ENCODE assay signal across 21 cellular contexts in the genomic region with DNA sequence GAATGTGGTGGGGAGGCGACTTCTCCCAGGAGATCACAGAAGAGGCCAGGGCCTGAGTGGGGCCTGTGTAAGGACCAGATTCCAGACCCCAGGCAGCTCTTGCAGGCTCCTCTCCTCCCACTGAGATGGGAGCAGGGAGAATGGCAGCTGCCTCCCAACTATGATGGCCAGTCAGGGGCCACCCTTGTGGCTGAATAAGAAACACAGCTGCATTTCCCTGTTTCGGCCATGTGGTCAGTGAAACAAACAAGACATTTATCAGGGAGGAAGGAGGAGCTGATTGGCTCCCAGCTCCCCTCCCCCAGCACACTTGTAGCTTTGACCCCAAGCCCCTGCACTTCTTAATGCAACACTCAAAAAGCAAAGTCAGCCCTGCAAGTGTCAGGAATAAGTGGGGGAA.
DNase-seq lines count a peak whose midpoint lies in the region; ATAC-seq and TF ChIP-seq lines count a peak whose summit lies in the region.
"Had no signal": no experiment of that assay in that cellular context is flagged by ENCODE, and none has a peak within 500 bp of the region (broad histone marks: within the 10 kb centered on the region; RNA-seq: fewer than 3 reads in every experiment).

No MANE protein-coding gene starts in this region.

- TF ChIP-seq CTCF in GM23338 (conservative IDR thresholded peaks at IDR 0.05; ENCODE audit: low read depth in 2 of 2), result no peak
- TF ChIP-seq CTCF in osteoblast (IDR thresholded peaks at IDR 0.05; ENCODE audit: extremely low read depth, low read depth, low read length), result no peak

- no peaks in the 10 kb centered on the region for H3K9me3 Mint-ChIP-seq in GM23338
- H3K9me3 Mint-ChIP-seq: activated B cell treated with CpG ODN at 0.5 μM for 24 hours; activated CD8-positive, alpha-beta T cell treated with anti-CD3 and anti-CD28 coated beads for 36 hours; CD4-positive, alpha-beta T cell; dendritic cell treated with granulocyte-macrophage colony-stimulating factor and Interleukin-4, amounts not matched to agents 40 ng/mL and 50 ng/mL, for 4 days had no signal

- no peaks in the 10 kb centered on the region for H3K79me2 ChIP-seq in GM23338 (replicated peaks; ENCODE audit: insufficient read depth)
- H3K79me2 ChIP-seq in osteoblast (ENCODE audit: insufficient read depth, low read length), result no peaks in the 10 kb centered on the region

- no peak overlapping the region for H3K27ac Mint-ChIP-seq in GM23338
- H3K27ac Mint-ChIP-seq: activated B cell treated with CpG ODN at 0.5 μM for 24 hours; activated CD8-positive, alpha-beta T cell treated with anti-CD3 and anti-CD28 coated beads for 36 hours; CD4-positive, alpha-beta T cell; dendritic cell treated with granulocyte-macrophage colony-stimulating factor and Interleukin-4, amounts not matched to agents 40 ng/mL and 50 ng/mL, for 4 days had no signal

- no peaks in the 10 kb centered on the region for H3K27me3 ChIP-seq in GM23338 (ENCODE audit: insufficient read depth)
- H3K27me3 ChIP-seq in osteoblast (ENCODE audit: insufficient read depth, low read length), result peaks cover 5% of the 10 kb centered on the region
- H3K27me3 ChIP-seq: breast epithelium, left lung had no signal

- H3K27ac ChIP-seq in GM23338 (ENCODE audit: low read depth), result no peak overlapping the region
- H3K27ac ChIP-seq in osteoblast (ENCODE audit: low read depth, low read length), result no peak overlapping the region
- H3K27ac ChIP-seq: breast epithelium, left lung had no signal

- H3K4me3 ChIP-seq in GM23338 (no peak overlapping the region), osteoblast (ENCODE audit: insufficient read depth, low read length) (no peak overlapping the region)
- H3K4me3 ChIP-seq: breast epithelium, left lung had no signal

- ATAC-seq in GM23338, result peak; percentile 44; the same call in 2 of the 3 replicates
- ATAC-seq: activated CD8-positive, alpha-beta T cell treated with anti-CD3 and anti-CD28 coated beads for 36 hours; left lung; right cardiac atrium had no signal

- H2AFZ ChIP-seq in GM23338 (peak overlapping the region; percentile 52; the same call in 1 of the 2 replicates), osteoblast (ENCODE audit: low read length) (no peak overlapping the region)

- DNase-seq in GM23338 (ENCODE audit: low spot score) (no peak), SK-N-DZ (ENCODE audit: low spot score) (peak; percentile 52), medulla oblongata (ENCODE audit: extremely low spot score) (peak; percentile 47), osteoblast (ENCODE audit: insufficient read length, low spot score, missing footprints) (peak; percentile 81), dedifferentiated amniotic fluid mesenchymal stem cell (ENCODE audit: extremely low spot score) (no peak), SIG-M5 treated with dmso at 0.1 percent for 504 hours (lab: John Stamatoyannopoulos, UW; ENCODE audit: unreplicated experiment) (no peak), HuH-7.5 (ENCODE audit: low spot score) (no peak)
- DNase-seq: activated B cell treated with CpG ODN at 0.5 μM for 24 hours; activated CD8-positive, alpha-beta T cell treated with anti-CD3 and anti-CD28 coated beads for 36 hours; activated gamma-delta T cell treated with Interleukin-2 at 50 U/mL for 16 hours; activated T-cell treated with anti-CD3 and anti-CD28 coated beads for 4 hours; CD4-positive, alpha-beta T cell; GOT3; left lung; NCI-H1436 treated with DMSO at 0.1 percent for 48 hours; NCI-H526; right cardiac atrium; RPMI8226; T-helper 9 cell had no signal

- H4K20me1 ChIP-seq in GM23338 (replicated peaks; ENCODE audit: insufficient read depth), result no peaks in the 10 kb centered on the region
- no peaks in the 10 kb centered on the region for H4K20me1 ChIP-seq in osteoblast (ENCODE audit: insufficient read depth, low read length)

- H3K9me3 ChIP-seq in osteoblast (ENCODE audit: low read depth, low read length), result no peaks in the 10 kb centered on the region
- H3K9me3 ChIP-seq: breast epithelium, left lung had no signal

- H3K4me3 Mint-ChIP-seq in GM23338, result no peak overlapping the region
- H3K4me3 Mint-ChIP-seq: activated B cell treated with CpG ODN at 0.5 μM for 24 hours; activated CD8-positive, alpha-beta T cell treated with anti-CD3 and anti-CD28 coated beads for 36 hours; CD4-positive, alpha-beta T cell; dendritic cell treated with granulocyte-macrophage colony-stimulating factor and Interleukin-4, amounts not matched to agents 40 ng/mL and 50 ng/mL, for 4 days had no signal

- H3K4me1 Mint-ChIP-seq in GM23338, result peaks cover 21% of the 10 kb centered on the region
- H3K4me1 Mint-ChIP-seq: activated B cell treated with CpG ODN at 0.5 μM for 24 hours had no signal

- H3K9me2 ChIP-seq in GM23338 (ENCODE audit: insufficient read depth), result peaks cover 7% of the 10 kb centered on the region; the same call in 1 of the 2 replicates

- no peaks in the 10 kb centered on the region for H3F3A ChIP-seq in GM23338 (replicated peaks; ENCODE audit: low read depth)

- H3K36me3 ChIP-seq in GM23338 (ENCODE audit: insufficient read depth) (no peaks in the 10 kb centered on the region), osteoblast (ENCODE audit: insufficient read depth, low read length) (no peaks in the 10 kb centered on the region)
- H3K36me3 ChIP-seq: breast epithelium, left lung had no signal

- peaks cover 18% of the 10 kb centered on the region for H3K27me3 Mint-ChIP-seq in GM23338 (ENCODE audit: insufficient read depth, low read depth, poor library complexity)
- H3K27me3 Mint-ChIP-seq: activated B cell treated with CpG ODN at 0.5 μM for 24 hours; activated CD8-positive, alpha-beta T cell treated with anti-CD3 and anti-CD28 coated beads for 36 hours; CD4-positive, alpha-beta T cell; dendritic cell treated with granulocyte-macrophage colony-stimulating factor and Interleukin-4, amounts not matched to agents 40 ng/mL and 50 ng/mL, for 4 days had no signal

- no peaks in the 10 kb centered on the region for H3K36me3 Mint-ChIP-seq in GM23338 (ENCODE audit: low read depth)

- H3K4me1 ChIP-seq in GM23338 (ENCODE audit: insufficient read depth), result no peaks in the 10 kb centered on the region; the same call in 1 of the 2 replicates
- H3K4me1 ChIP-seq in osteoblast (ENCODE audit: insufficient read depth, low read length), result no peaks in the 10 kb centered on the region
- H3K4me1 ChIP-seq: breast epithelium, left lung had no signal

- H3K4me2 ChIP-seq in GM23338 (no peak overlapping the region), osteoblast (ENCODE audit: insufficient read depth, low read length) (no peak overlapping the region)

TF ChIP-seq in GM23338, 12 proteins besides CTCF, POLR2A, EP300 and RAD21 (continues in another document):
- no peak for TF ChIP-seq EZH2phosphoT487 (IDR thresholded peaks at IDR 0.05; ENCODE audit: unreplicated experiment)
- no peak for TF ChIP-seq CREB1 (CRISPR knock-in tag; IDR thresholded peaks at IDR 0.05; ENCODE audit: low read depth)

Comparison
In these comparisons a context has a peak if more than half of its experiments do, and no peak if none do; other contexts are left out.
1. DNase-seq: peak in SK-N-DZ (single experiment), medulla oblongata (single experiment) and osteoblast (single experiment); none in GM23338 (single experiment), dedifferentiated amniotic fluid mesenchymal stem cell (single experiment), SIG-M5 treated with dmso at 0.1 percent for 504 hours (single experiment) and HuH-7.5 (single experiment).